In the genomic region with DNA sequence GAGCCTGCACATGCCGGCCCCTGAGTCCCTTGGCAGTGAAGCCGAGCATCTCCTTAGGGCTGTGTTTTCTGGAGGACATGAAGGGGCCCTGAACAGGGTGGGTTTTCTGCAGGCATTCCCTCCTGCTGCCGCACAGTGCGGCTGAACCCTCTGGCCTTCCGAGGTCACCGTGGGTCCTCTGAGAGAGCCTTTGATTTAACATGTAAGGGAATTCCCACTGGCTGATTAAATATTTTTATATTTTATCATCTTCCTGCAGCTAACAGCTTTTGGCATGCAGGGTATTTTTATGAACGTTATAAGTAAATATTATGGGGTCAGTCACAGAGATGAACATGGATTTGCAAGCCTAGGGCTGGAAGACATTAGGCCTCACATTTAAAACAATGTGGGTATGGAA, we compare ENCODE assay signal across 1 cellular context.
TF ChIP-seq lines count a peak whose summit lies in the region.

No MANE protein-coding gene starts in this region.

TF ChIP-seq in GM23338, 12 proteins besides CTCF, POLR2A, EP300 and RAD21 (continued from another document):
- no peak for TF ChIP-seq STAT1 (IDR thresholded peaks at IDR 0.05; ENCODE audit: unreplicated experiment)
